ENCODE assay signal across 14 cellular contexts in the genomic region with DNA sequence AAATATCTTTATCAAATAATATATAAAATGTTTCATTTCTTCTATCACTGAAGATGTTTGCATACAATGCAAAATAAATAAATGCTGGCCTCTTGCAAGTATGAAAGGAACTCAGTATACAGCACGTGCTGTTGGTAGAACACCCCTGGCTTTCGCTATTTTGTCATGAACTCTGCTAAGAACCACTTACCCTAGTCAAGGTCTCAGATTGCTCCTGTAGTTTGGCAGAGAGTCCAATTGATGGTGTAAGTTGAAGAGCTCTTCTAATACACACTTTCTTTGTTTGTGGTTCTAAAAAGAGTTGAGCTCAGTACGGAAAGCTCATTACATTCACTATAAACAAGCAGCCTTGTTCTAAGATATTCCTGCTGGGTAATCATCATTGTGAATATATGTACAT.
DNase-seq lines count a peak whose midpoint lies in the region; ATAC-seq and TF ChIP-seq lines count a peak whose summit lies in the region.
"Had no signal": no experiment of that assay in that cellular context is flagged by ENCODE, and none has a peak within 500 bp of the region (broad histone marks: within the 10 kb centered on the region; RNA-seq: fewer than 3 reads in every experiment).

No MANE protein-coding gene starts in this region.

- H3K27me3 Mint-ChIP-seq in nephron progenitor cell (ENCODE audit: low read depth, poor library complexity), result no peaks in the 10 kb centered on the region
- H3K27me3 Mint-ChIP-seq: CD4-positive, CD25-positive, alpha-beta regulatory T cell had no signal

- H3K27me3 ChIP-seq in left lung (no peaks in the 10 kb centered on the region), ovary (no peaks in the 10 kb centered on the region)
- H3K27me3 ChIP-seq: BLaER1 treated with 17β-estradiol and CSF1 and Interleukin-3, amounts not matched to agents 10 nM and 100 nM had no signal

- H3K4me3 ChIP-seq in left lung, result no peak overlapping the region
- no peak overlapping the region for H3K4me3 ChIP-seq in ovary
- H3K4me3 ChIP-seq: BLaER1 treated with 17β-estradiol and CSF1 and Interleukin-3, amounts not matched to agents 10 nM and 100 nM had no signal

- ATAC-seq in left lung, result peak; percentile 59
- ATAC-seq in Right ventricle myocardium superior (ENCODE audit: poor library complexity), result no peak

- peaks cover 23% of the 10 kb centered on the region for H3K4me1 Mint-ChIP-seq in nephron progenitor cell
- H3K4me1 Mint-ChIP-seq: CD4-positive, CD25-positive, alpha-beta regulatory T cell had no signal

- DNase-seq in NCI-H1436 (lab: John Stamatoyannopoulos, UW) (peak; percentile 20), NCI-H1436 treated with DMSO at 0.1 percent for 48 hours (lab: John Stamatoyannopoulos, UW) (no peak), NCI-H128 (lab: John Stamatoyannopoulos, UW; ENCODE audit: unreplicated experiment) (peak; percentile 63), NCI-H2107 treated with DMSO at 0.1 percent for 48 hours (lab: John Stamatoyannopoulos, UW; ENCODE audit: unreplicated experiment) (peak; percentile 74), left lung (no peak), nephron progenitor cell (no peak), Right ventricle myocardium superior (no peak), ovary (no peak)
- DNase-seq: ACHN; CD4-positive, CD25-positive, alpha-beta regulatory T cell; DMS 273 treated with DMSO at 0.1 percent for 48 hours; HCEC 1CT had no signal

- no peak overlapping the region for H3K4me3 Mint-ChIP-seq in nephron progenitor cell

- TF ChIP-seq CTCF in left lung (IDR thresholded peaks at IDR 0.05) (no peak), nephron progenitor cell (IDR thresholded peaks at IDR 0.05) (no peak), ovary (IDR thresholded peaks at IDR 0.05) (no peak)

- H3K36me3 ChIP-seq in left lung, result no peaks in the 10 kb centered on the region
- no peaks in the 10 kb centered on the region for H3K36me3 ChIP-seq in ovary
- H3K36me3 ChIP-seq: BLaER1 treated with 17β-estradiol and CSF1 and Interleukin-3, amounts not matched to agents 10 nM and 100 nM had no signal

- 89 to 92% (median 91%) methylated on average over 3 of the region's 3 CpGs for WGBS in ovary, 3 donors

- no peak for TF ChIP-seq EP300 in ovary (IDR thresholded peaks at IDR 0.05)

- H3K4me1 ChIP-seq in left lung (no peaks in the 10 kb centered on the region), ovary (ENCODE audit: insufficient read depth) (no peaks in the 10 kb centered on the region)

- TF ChIP-seq POLR2A in ovary (IDR thresholded peaks at IDR 0.05), result no peak

- H3K27ac ChIP-seq in left lung (no peak overlapping the region), ovary (no peak overlapping the region)
- H3K27ac ChIP-seq: BLaER1 treated with 17β-estradiol and CSF1 and Interleukin-3, amounts not matched to agents 10 nM and 100 nM; HL-60 had no signal

- intact Hi-C loops in left lung (cut with DNase I) (no loop called here), Right ventricle myocardium superior (cut with DNase I) (no loop called here), ovary (cut with DNase I) (no loop called here)

- H3K36me3 Mint-ChIP-seq in nephron progenitor cell (ENCODE audit: low read depth), result no peaks in the 10 kb centered on the region
- H3K36me3 Mint-ChIP-seq: CD4-positive, CD25-positive, alpha-beta regulatory T cell had no signal

- H3K9me3 ChIP-seq in left lung, result no peaks in the 10 kb centered on the region
- H3K9me3 ChIP-seq in ovary, result no peaks in the 10 kb centered on the region

- peaks cover 7% of the 10 kb centered on the region for H3K9me3 Mint-ChIP-seq in nephron progenitor cell

- no peak overlapping the region for H3K27ac Mint-ChIP-seq in nephron progenitor cell
- H3K27ac Mint-ChIP-seq: CD4-positive, CD25-positive, alpha-beta regulatory T cell had no signal

Comparison
In these comparisons a context has a peak if more than half of its experiments do, and no peak if none do; other contexts are left out.
1. DNase-seq: peak in NCI-H1436 (single experiment), NCI-H128 (single experiment) and NCI-H2107 treated with DMSO at 0.1 percent for 48 hours (single experiment); none in NCI-H1436 treated with DMSO at 0.1 percent for 48 hours (single experiment), left lung (0 of 2), nephron progenitor cell (single experiment), Right ventricle myocardium superior (single experiment) and ovary (0 of 5).